Comparison of ENCODE assay signal across 7 cellular contexts in genomic region chr19:40649903-40650675, GRCh38. TPM values are rescaled to one million over a fixed set of nuclear protein-coding genes. Genes with fewer than 3 reads are reported as not detected.
DNase-seq lines count a peak whose midpoint lies in the region; ATAC-seq and TF ChIP-seq lines count a peak whose summit lies in the region.
"Not testable (repeated sequence)": the region's sequence is repeated elsewhere in the genome, so short reads cannot be mapped to it uniquely, and the experiment has no call there.

No MANE protein-coding gene starts in this region.

- peak overlapping the region; percentile 85 for H3K27ac Mint-ChIP-seq in chondrocyte (ENCODE audit: unreplicated experiment)

- WGBS in heart left ventricle, 4 donors, result 87 to 92% (median 89%) methylated on average over 9 of the region's 9 CpGs
- no CpG with 5 or more reads among the region's 9 CpGs for WGBS in mesendoderm (ENCODE audit: extremely low coverage, insufficient coverage, low lambda C conversion rate)

- not testable (repeated sequence) for H3K27ac ChIP-seq in HEK293 (ENCODE audit: extremely low read depth, low read depth, low read length); RWPE2 (ENCODE audit: poor library complexity, severe bottlenecking); mesendoderm (ENCODE audit: low read depth, low read length)
- H3K27ac ChIP-seq in heart left ventricle, result peak overlapping the region in 8 of 12 donors; percentile 21 to 72 (median 36)
- peak overlapping the region; percentile 29 to 63 for H3K27ac ChIP-seq in thoracic aorta

- H3K4ac ChIP-seq in mesendoderm (ENCODE audit: low read depth, low read length), result not testable (repeated sequence)

- not testable (repeated sequence) for H3K4me3 ChIP-seq in HEK293 (ENCODE audit: low read depth, low read length); RWPE2 (ENCODE audit: severe bottlenecking); heart left ventricle; mesendoderm (ENCODE audit: low read length); thoracic aorta

- TF ChIP-seq CTCF in HEK293 (tag by site-specific recombination; IDR thresholded peaks at IDR 0.05); RWPE2 (IDR thresholded peaks at IDR 0.05; ENCODE audit: poor library complexity, severe bottlenecking); chondrocyte (IDR thresholded peaks at IDR 0.05); heart left ventricle (IDR thresholded peaks at IDR 0.05); thoracic aorta (IDR thresholded peaks at IDR 0.05): not testable (repeated sequence)

- not testable (repeated sequence) for H3K79me1 ChIP-seq in mesendoderm (ENCODE audit: low read length)

- H3K9me3 ChIP-seq in HEK293 (ENCODE audit: control insufficient read depth, insufficient read depth, low read depth, low read length); RWPE2 (ENCODE audit: severe bottlenecking); heart left ventricle; thoracic aorta: not testable (repeated sequence)

- POLR2A ChIA-PET in HEK293 (lab: Yijun Ruan, JAX), result not testable (repeated sequence)

- H3K4me1 ChIP-seq in HEK293 (ENCODE audit: control insufficient read depth, insufficient read depth, low read length) (peaks cover 17% of the 10 kb centered on the region), heart left ventricle (peaks cover 0 to 40% (median 20%) of the 10 kb centered on the region in 12 donors), thoracic aorta (ENCODE audit: control insufficient read depth in 1 of 2, low read depth in 2 of 2) (peaks cover 22 to 39% of the 10 kb centered on the region in 2 donors)
- not testable (repeated sequence) for H3K4me1 ChIP-seq in RWPE2 (ENCODE audit: insufficient read depth, poor library complexity, severe bottlenecking); mesendoderm (ENCODE audit: control insufficient read depth, low read depth, low read length)

- intact Hi-C loops in heart left ventricle (cut with DNase I), result loop anchor here in 1 of 10 donors (10.0 kb wide), 1 partner anchor 325 kb away; no protein-coding TSS in a partner anchor

- not testable (repeated sequence) for H3K27me3 Mint-ChIP-seq in chondrocyte (ENCODE audit: low read depth)

- H3K9ac ChIP-seq in mesendoderm (ENCODE audit: low read length), result not testable (repeated sequence)

- not testable (repeated sequence) for H3K4me2 ChIP-seq in mesendoderm (ENCODE audit: low read length)

- H2AK5ac ChIP-seq in mesendoderm (ENCODE audit: low read length), result not testable (repeated sequence)

- H3K36me3 ChIP-seq in HEK293 (ENCODE audit: control insufficient read depth in 2 of 2, insufficient read depth in 1 of 2, low read length in 2 of 2); RWPE2 (ENCODE audit: low read depth); heart left ventricle; mesendoderm (ENCODE audit: control insufficient read depth, insufficient read depth, low read length); thoracic aorta: not testable (repeated sequence)

- H4K8ac ChIP-seq in mesendoderm (ENCODE audit: low read depth, low read length), result not testable (repeated sequence)

- TF ChIP-seq POLR2A in heart left ventricle (IDR thresholded peaks at IDR 0.05), result not testable (repeated sequence)

- not testable (repeated sequence) for H3K79me2 ChIP-seq in mesendoderm (ENCODE audit: control insufficient read depth, insufficient read depth, low read length)

- not testable (repeated sequence) for H3K56ac ChIP-seq in mesendoderm (ENCODE audit: low read length)

- H4K5ac ChIP-seq in mesendoderm (ENCODE audit: low read length), result not testable (repeated sequence)

- H3K4me1 Mint-ChIP-seq in chondrocyte (ENCODE audit: low read depth), result peaks cover 38% of the 10 kb centered on the region

- H2BK120ac ChIP-seq in mesendoderm (ENCODE audit: low read depth, low read length), result not testable (repeated sequence)

- H2BK15ac ChIP-seq in mesendoderm (replicated peaks; ENCODE audit: low read depth), result not testable (repeated sequence)

- H3K18ac ChIP-seq in mesendoderm (ENCODE audit: low read length), result not testable (repeated sequence)

- peak; percentile 18 for DNase-seq in NCI-H1436 treated with DMSO at 0.1 percent for 48 hours (lab: John Stamatoyannopoulos, UW)
- DNase-seq in RWPE2 (ENCODE audit: low spot score); chondrocyte (ENCODE audit: low spot score); heart left ventricle; thoracic aorta (ENCODE audit: low spot score): not testable (repeated sequence)
- DNase-seq in mesendoderm, result peak; percentile 45

- 0 out of 3 replicates have a peak, but pooled peaks have one; percentile 14 for ATAC-seq in RWPE2 (ENCODE audit: low read depth)
- ATAC-seq in heart left ventricle; thoracic aorta (ENCODE audit: insufficient number of reproducible peaks, low FRiP score, low read depth): not testable (repeated sequence)

- not testable (repeated sequence) for H3K27me3 ChIP-seq in RWPE2 (ENCODE audit: insufficient read depth, poor library complexity, severe bottlenecking); heart left ventricle; mesendoderm (ENCODE audit: insufficient read depth, low read length, poor library complexity); thoracic aorta (replicated peaks; ENCODE audit: insufficient read depth)

- not testable (repeated sequence) for H3K4me3 Mint-ChIP-seq in chondrocyte (ENCODE audit: unreplicated experiment)

- CTCF ChIA-PET in HEK293 (lab: Yijun Ruan, JAX), result interaction anchor here (0.5 to 7.0 kb wide), 3 partner anchors 12 to 502 kb away, joined by 3 to 54 read pairs (median 4); no protein-coding TSS in a partner anchor

- H3K9me3 Mint-ChIP-seq in chondrocyte (ENCODE audit: low read depth), result not testable (repeated sequence)

- not testable (repeated sequence) for H3K23ac ChIP-seq in mesendoderm (ENCODE audit: low read length)

- H3K36me3 Mint-ChIP-seq in chondrocyte (ENCODE audit: low read depth), result not testable (repeated sequence)

- H2BK5ac ChIP-seq in mesendoderm (ENCODE audit: low read length), result not testable (repeated sequence)

TF ChIP-seq in HEK293, 187 proteins besides CTCF, POLR2A, EP300 and RAD21:
- TF ChIP-seq ZNF777 (tag by site-specific recombination; IDR thresholded peaks at IDR 0.05; ENCODE audit: borderline replicate concordance) (peak; percentile 5; the same call in 1 of the 2 replicates), ZNF133 (tag by site-specific recombination; IDR thresholded peaks at IDR 0.05) (0 out of 2 replicates have a peak, but pooled peaks have one; percentile 5), ZNF366 (tag by site-specific recombination; conservative IDR thresholded peaks at IDR 0.05) (peak; percentile 86), PRDM1 (tag by site-specific recombination; IDR thresholded peaks at IDR 0.05) (peak; percentile 59; the same call in 1 of the 2 replicates), SP2 (tag by site-specific recombination; IDR thresholded peaks at IDR 0.05) (peak; percentile 43)

RNA-seq across cellular contexts. Expression of gene NUMBL, which starts 40.4 kb away (rescaled TPM):
- total RNA-seq in chondrocyte (104 to 121 TPM (median 117 TPM) in 3 replicates), heart left ventricle (10 to 100 TPM in 5 of 9 donors, 1 to 10 TPM in 4; 7.3 to 29.1 (median 10.6) TPM), thoracic aorta (100 to 1,000 TPM; 101 to 133 TPM)
- polyA plus RNA-seq in heart left ventricle, result 10 to 100 TPM in 1 of 2 donors, 1 to 10 TPM in 1; 8.4 to 11.7 TPM
- polyA plus RNA-seq in mesendoderm (2013, experiment 1 of 2), result 11.9 TPM
- 11.9 TPM for polyA plus RNA-seq in mesendoderm (2013, experiment 2 of 2)

RNA-seq across cellular contexts. Expression of gene LTBP4, which starts 48.9 kb away (rescaled TPM):
- 161 to 311 TPM (median 163 TPM) in 3 replicates for total RNA-seq in chondrocyte
- total RNA-seq in heart left ventricle, result 100 to 1,000 TPM; 101 to 319 (median 212) TPM
- 100 to 1,000 TPM in 1 of 2 donors, 10 to 100 TPM in 1; 95.0 to 121 TPM for polyA plus RNA-seq in heart left ventricle
- polyA plus RNA-seq in mesendoderm (2013, experiment 1 of 2), result 28.7 TPM
- polyA plus RNA-seq in mesendoderm (2013, experiment 2 of 2), result 28.9 TPM
- total RNA-seq in thoracic aorta, result 100 to 1,000 TPM; 687 to 905 TPM
